1 cellular context compared by ENCODE assay signal in the genomic region with DNA sequence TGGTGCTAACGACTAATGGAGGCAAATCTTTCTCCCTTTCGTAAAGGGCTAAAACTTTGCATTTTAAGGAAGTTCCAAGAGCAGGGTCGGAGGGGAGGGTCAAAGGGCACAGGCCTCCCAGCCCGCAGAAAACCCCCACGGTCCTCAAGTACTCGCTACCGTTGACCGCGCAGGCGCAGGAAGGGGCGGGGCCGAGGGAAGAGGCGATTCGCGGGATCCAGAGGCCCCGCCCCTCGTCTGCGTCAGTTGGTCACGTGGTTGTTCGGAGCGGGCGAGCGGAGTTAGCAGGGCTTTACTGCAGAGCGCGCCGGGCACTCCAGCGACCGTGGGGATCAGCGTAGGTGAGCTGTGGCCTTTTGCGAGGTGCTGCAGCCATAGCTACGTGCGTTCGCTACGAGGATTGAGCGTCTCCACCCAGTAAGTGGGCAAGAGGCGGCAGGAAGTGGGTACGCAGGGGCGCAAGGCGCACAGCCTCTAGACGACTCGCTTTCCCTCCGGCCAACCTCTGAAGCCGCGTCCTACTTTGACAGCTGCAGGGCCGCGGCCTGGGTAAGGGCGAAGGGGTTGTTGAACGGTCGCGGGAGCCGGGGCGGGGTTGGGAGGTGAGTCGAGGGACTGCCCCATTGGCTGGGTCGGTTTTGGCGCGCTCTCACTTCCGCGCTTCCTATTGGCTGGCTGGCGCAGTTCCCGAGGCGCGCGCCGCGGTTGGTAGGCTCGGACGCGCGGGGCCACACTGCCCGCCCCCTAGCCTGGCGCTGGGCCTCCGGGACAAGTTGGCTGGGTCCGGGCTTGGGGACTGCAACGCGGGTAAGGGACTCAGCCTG.
TF ChIP-seq lines count a peak whose summit lies in the region.

A gene (plus strand): TSS at position 242 of the 824 bp plus-strand sequence. CDS start 2,310 bp downstream, outside the sequence.

TF ChIP-seq in HepG2, 621 proteins besides CTCF, POLR2A, EP300 and RAD21 (continued from another document and continues in another):
- TF ChIP-seq, protein P1, sequence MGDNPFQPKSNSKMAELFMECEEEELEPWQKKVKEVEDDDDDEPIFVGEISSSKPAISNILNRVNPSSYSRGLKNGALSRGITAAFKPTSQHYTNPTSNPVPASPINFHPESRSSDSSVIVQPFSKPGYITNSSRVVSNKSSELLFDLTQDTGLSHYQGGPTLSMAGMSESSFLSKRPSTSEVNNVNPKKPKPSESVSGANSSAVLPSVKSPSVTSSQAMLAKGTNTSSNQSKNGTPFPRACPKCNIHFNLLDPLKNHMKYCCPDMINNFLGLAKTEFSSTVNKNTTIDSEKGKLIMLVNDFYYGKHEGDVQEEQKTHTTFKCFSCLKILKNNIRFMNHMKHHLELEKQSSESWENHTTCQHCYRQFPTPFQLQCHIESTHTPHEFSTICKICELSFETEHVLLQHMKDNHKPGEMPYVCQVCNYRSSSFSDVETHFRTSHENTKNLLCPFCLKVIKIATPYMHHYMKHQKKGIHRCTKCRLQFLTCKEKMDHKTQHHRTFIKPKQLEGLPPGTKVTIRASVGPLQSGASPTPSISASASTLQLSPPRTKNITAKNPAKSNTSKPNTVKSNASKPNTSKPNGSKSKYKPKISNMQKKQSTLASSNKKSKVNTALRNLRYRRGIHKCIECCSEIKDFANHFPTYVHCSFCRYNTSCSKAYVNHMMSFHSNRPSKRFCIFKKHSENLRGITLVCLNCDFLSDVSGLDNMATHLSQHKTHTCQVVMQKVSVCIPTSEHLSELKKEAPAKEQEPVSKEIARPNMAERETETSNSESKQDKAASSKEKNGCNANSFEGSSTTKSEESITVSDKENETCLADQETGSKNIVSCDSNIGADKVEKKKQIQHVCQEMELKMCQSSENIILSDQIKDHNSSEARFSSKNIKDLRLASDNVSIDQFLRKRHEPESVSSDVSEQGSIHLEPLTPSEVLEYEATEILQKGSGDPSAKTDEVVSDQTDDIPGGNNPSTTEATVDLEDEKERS (CRISPR knock-in tag; IDR thresholded peaks at IDR 0.05), result no peak
- TF ChIP-seq TAF15 (IDR thresholded peaks at IDR 0.05; ENCODE audit: low read depth, low read length, poor library complexity, severe bottlenecking) (no peak), JDP2 (CRISPR knock-in tag; IDR thresholded peaks at IDR 0.05; ENCODE audit: borderline replicate concordance) (no peak), CCAR2 (optimal IDR thresholded peaks at IDR 0.05; ENCODE audit: low read depth, low read length) (no peak), ZNF354B (CRISPR knock-in tag; IDR thresholded peaks at IDR 0.05) (peak; percentile 45; the same call in 1 of the 2 replicates), ZNF619 (CRISPR knock-in tag; IDR thresholded peaks at IDR 0.05) (peak; percentile 100), ZBTB3 (CRISPR knock-in tag; IDR thresholded peaks at IDR 0.05; ENCODE audit: borderline replicate concordance, low read depth) (no peak; the same call in 1 of the 2 replicates), SALL1 (CRISPR knock-in tag; IDR thresholded peaks at IDR 0.05) (peak; percentile 99), TBL1XR1 (IDR thresholded peaks at IDR 0.05; ENCODE audit: borderline replicate concordance, low read length, partially characterized antibody) (no peak), SMC3 (IDR thresholded peaks at IDR 0.05; ENCODE audit: low read length) (no peak), CENPT (CRISPR knock-in tag; IDR thresholded peaks at IDR 0.05; ENCODE audit: low read depth) (peak; percentile 89; the same call in 1 of the 2 replicates), GPN1 (CRISPR knock-in tag; IDR thresholded peaks at IDR 0.05; ENCODE audit: borderline replicate concordance) (peak; percentile 78; the same call in 1 of the 2 replicates), THAP11 (CRISPR knock-in tag; IDR thresholded peaks at IDR 0.05) (peak; percentile 56), ZNF674 (CRISPR knock-in tag; IDR thresholded peaks at IDR 0.05; ENCODE audit: low read depth) (peak; percentile 98), MIER3 (CRISPR knock-in tag; IDR thresholded peaks at IDR 0.05; ENCODE audit: borderline replicate concordance) (peak; percentile 54; the same call in 1 of the 2 replicates), ZC3H13 (CRISPR knock-in tag; IDR thresholded peaks at IDR 0.05) (peak; percentile 94), ZNF12 (CRISPR knock-in tag; IDR thresholded peaks at IDR 0.05) (no peak)
- TF ChIP-seq, protein P2, sequence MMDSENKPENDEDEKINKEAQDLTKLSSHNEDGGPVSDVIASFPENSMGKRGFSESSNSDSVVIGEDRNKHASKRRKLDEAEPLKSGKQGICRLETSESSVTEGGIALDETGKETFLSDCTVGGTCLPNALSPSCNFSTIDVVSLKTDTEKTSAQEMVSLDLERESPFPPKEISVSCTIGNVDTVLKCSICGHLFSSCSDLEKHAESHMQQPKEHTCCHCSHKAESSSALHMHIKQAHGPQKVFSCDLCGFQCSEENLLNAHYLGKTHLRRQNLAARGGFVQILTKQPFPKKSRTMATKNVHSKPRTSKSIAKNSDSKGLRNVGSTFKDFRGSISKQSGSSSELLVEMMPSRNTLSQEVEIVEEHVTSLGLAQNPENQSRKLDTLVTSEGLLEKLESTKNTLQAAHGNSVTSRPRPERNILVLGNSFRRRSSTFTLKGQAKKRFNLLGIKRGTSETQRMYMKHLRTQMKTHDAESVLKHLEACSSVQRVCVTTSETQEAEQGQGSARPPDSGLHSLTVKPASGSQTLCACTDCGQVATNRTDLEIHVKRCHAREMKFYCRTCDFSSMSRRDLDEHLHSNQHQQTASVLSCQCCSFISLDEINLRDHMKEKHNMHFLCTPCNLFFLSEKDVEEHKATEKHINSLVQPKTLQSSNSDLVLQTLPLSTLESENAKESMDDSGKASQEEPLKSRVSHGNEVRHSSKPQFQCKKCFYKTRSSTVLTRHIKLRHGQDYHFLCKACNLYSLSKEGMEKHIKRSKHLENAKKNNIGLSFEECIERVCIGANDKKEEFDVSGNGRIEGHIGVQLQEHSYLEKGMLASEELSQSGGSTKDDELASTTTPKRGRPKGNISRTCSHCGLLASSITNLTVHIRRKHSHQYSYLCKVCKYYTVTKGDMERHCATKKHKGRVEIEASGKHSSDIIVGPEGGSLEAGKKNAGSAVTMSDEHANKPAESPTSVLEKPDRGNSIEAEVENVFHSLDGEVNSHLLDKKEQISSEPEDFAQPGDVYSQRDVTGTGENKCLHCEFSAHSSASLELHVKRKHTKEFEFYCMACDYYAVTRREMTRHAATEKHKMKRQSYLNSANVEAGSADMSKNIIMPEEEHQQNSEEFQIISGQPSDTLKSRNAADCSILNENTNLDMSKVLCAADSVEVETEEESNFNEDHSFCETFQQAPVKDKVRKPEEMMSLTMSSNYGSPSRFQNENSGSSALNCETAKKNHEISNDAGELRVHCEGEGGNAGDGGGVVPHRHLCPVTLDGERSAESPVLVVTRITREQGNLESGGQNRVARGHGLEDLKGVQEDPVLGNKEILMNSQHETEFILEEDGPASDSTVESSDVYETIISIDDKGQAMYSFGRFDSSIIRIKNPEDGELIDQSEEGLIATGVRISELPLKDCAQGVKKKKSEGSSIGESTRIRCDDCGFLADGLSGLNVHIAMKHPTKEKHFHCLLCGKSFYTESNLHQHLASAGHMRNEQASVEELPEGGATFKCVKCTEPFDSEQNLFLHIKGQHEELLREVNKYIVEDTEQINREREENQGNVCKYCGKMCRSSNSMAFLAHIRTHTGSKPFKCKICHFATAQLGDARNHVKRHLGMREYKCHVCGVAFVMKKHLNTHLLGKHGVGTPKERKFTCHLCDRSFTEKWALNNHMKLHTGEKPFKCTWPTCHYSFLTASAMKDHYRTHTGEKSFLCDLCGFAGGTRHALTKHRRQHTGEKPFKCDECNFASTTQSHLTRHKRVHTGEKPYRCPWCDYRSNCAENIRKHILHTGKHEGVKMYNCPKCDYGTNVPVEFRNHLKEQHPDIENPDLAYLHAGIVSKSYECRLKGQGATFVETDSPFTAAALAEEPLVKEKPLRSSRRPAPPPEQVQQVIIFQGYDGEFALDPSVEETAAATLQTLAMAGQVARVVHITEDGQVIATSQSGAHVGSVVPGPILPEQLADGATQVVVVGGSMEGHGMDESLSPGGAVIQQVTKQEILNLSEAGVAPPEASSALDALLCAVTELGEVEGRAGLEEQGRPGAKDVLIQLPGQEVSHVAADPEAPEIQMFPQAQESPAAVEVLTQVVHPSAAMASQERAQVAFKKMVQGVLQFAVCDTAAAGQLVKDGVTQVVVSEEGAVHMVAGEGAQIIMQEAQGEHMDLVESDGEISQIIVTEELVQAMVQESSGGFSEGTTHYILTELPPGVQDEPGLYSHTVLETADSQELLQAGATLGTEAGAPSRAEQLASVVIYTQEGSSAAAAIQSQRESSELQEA (CRISPR knock-in tag; IDR thresholded peaks at IDR 0.05; ENCODE audit: not compliant biosample characterization), result peak; percentile 99
- TF ChIP-seq, protein P3, sequence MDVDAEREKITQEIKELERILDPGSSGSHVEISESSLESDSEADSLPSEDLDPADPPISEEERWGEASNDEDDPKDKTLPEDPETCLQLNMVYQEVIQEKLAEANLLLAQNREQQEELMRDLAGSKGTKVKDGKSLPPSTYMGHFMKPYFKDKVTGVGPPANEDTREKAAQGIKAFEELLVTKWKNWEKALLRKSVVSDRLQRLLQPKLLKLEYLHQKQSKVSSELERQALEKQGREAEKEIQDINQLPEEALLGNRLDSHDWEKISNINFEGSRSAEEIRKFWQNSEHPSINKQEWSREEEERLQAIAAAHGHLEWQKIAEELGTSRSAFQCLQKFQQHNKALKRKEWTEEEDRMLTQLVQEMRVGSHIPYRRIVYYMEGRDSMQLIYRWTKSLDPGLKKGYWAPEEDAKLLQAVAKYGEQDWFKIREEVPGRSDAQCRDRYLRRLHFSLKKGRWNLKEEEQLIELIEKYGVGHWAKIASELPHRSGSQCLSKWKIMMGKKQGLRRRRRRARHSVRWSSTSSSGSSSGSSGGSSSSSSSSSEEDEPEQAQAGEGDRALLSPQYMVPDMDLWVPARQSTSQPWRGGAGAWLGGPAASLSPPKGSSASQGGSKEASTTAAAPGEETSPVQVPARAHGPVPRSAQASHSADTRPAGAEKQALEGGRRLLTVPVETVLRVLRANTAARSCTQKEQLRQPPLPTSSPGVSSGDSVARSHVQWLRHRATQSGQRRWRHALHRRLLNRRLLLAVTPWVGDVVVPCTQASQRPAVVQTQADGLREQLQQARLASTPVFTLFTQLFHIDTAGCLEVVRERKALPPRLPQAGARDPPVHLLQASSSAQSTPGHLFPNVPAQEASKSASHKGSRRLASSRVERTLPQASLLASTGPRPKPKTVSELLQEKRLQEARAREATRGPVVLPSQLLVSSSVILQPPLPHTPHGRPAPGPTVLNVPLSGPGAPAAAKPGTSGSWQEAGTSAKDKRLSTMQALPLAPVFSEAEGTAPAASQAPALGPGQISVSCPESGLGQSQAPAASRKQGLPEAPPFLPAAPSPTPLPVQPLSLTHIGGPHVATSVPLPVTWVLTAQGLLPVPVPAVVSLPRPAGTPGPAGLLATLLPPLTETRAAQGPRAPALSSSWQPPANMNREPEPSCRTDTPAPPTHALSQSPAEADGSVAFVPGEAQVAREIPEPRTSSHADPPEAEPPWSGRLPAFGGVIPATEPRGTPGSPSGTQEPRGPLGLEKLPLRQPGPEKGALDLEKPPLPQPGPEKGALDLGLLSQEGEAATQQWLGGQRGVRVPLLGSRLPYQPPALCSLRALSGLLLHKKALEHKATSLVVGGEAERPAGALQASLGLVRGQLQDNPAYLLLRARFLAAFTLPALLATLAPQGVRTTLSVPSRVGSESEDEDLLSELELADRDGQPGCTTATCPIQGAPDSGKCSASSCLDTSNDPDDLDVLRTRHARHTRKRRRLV (CRISPR knock-in tag; IDR thresholded peaks at IDR 0.05), result peak; percentile 58
- TF ChIP-seq, protein P4, sequence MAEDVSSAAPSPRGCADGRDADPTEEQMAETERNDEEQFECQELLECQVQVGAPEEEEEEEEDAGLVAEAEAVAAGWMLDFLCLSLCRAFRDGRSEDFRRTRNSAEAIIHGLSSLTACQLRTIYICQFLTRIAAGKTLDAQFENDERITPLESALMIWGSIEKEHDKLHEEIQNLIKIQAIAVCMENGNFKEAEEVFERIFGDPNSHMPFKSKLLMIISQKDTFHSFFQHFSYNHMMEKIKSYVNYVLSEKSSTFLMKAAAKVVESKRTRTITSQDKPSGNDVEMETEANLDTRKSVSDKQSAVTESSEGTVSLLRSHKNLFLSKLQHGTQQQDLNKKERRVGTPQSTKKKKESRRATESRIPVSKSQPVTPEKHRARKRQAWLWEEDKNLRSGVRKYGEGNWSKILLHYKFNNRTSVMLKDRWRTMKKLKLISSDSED (CRISPR knock-in tag; IDR thresholded peaks at IDR 0.05), result 0 out of 2 replicates have a peak, but pooled peaks have one; percentile 77
- TF ChIP-seq, protein P5, sequence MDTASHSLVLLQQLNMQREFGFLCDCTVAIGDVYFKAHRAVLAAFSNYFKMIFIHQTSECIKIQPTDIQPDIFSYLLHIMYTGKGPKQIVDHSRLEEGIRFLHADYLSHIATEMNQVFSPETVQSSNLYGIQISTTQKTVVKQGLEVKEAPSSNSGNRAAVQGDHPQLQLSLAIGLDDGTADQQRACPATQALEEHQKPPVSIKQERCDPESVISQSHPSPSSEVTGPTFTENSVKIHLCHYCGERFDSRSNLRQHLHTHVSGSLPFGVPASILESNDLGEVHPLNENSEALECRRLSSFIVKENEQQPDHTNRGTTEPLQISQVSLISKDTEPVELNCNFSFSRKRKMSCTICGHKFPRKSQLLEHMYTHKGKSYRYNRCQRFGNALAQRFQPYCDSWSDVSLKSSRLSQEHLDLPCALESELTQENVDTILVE (CRISPR knock-in tag; IDR thresholded peaks at IDR 0.05), result no peak
- TF ChIP-seq, protein P6, sequence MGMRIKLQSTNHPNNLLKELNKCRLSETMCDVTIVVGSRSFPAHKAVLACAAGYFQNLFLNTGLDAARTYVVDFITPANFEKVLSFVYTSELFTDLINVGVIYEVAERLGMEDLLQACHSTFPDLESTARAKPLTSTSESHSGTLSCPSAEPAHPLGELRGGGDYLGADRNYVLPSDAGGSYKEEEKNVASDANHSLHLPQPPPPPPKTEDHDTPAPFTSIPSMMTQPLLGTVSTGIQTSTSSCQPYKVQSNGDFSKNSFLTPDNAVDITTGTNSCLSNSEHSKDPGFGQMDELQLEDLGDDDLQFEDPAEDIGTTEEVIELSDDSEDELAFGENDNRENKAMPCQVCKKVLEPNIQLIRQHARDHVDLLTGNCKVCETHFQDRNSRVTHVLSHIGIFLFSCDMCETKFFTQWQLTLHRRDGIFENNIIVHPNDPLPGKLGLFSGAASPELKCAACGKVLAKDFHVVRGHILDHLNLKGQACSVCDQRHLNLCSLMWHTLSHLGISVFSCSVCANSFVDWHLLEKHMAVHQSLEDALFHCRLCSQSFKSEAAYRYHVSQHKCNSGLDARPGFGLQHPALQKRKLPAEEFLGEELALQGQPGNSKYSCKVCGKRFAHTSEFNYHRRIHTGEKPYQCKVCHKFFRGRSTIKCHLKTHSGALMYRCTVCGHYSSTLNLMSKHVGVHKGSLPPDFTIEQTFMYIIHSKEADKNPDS (CRISPR knock-in tag; IDR thresholded peaks at IDR 0.05), result peak; percentile 92; the same call in 1 of the 2 replicates
- TF ChIP-seq, protein P7, sequence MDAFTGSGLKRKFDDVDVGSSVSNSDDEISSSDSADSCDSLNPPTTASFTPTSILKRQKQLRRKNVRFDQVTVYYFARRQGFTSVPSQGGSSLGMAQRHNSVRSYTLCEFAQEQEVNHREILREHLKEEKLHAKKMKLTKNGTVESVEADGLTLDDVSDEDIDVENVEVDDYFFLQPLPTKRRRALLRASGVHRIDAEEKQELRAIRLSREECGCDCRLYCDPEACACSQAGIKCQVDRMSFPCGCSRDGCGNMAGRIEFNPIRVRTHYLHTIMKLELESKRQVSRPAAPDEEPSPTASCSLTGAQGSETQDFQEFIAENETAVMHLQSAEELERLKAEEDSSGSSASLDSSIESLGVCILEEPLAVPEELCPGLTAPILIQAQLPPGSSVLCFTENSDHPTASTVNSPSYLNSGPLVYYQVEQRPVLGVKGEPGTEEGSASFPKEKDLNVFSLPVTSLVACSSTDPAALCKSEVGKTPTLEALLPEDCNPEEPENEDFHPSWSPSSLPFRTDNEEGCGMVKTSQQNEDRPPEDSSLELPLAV (CRISPR knock-in tag; conservative IDR thresholded peaks at IDR 0.05; ENCODE audit: low read depth), result no peak
